ENCODE assay signal across 1 cellular context in the genomic region with DNA sequence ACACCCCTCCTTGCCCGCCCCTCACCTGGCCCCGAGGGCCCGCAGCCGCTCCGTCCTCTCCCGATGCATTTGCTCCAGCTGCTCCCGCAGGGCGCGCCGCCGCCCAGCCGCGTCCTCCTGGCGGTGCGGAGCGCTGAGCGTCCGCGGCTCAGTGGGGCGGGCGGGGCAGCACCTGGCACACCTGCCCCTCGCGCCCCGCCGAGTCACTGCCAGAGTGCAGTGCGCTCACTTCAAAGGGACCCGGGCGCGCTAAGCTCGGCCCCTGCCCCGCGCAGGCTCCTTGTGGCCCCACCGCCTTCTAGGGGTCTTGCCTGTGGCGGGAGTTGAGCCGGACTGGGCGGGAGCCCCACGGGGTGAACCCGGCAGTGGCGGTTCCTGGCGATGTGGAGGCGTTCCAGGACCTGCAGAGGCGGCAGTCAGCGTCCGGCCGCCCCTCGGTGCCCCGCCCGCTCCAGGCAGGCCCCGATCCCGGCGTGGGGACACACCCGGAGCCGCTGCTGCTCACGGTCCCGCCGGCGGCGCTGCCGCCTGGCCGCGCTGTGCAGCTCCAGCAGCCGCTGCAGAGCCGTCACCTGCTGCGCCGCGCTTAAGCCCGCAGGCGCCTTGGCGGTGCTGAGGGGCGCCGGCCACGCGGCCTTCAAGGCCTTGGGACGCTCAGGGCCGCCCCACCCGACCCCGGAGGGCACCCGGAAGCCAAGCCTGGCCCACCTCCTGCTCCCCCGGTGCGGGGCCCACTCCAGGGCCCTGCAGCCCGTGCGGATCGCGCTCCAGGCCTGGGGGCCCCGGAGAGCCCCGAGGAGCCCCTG.
A peak's percentile ranks its signal among the peaks of the same experiment; 100 is the strongest.
TF ChIP-seq lines count a peak whose summit lies in the region.

No MANE protein-coding gene starts in this region.

TF ChIP-seq in HepG2, 621 proteins besides CTCF, POLR2A, EP300 and RAD21 (continued from another document):
- TF ChIP-seq, protein P1, sequence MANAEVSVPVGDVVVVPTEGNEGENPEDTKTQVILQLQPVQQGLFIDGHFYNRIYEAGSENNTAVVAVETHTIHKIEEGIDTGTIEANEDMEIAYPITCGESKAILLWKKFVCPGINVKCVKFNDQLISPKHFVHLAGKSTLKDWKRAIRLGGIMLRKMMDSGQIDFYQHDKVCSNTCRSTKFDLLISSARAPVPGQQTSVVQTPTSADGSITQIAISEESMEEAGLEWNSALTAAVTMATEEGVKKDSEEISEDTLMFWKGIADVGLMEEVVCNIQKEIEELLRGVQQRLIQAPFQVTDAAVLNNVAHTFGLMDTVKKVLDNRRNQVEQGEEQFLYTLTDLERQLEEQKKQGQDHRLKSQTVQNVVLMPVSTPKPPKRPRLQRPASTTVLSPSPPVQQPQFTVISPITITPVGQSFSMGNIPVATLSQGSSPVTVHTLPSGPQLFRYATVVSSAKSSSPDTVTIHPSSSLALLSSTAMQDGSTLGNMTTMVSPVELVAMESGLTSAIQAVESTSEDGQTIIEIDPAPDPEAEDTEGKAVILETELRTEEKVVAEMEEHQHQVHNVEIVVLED (CRISPR knock-in tag; IDR thresholded peaks at IDR 0.05; ENCODE audit: borderline replicate concordance), result no peak
- TF ChIP-seq ZSCAN31 (CRISPR knock-in tag; IDR thresholded peaks at IDR 0.05; ENCODE audit: low read depth) (peak; percentile 44; the same call in 1 of the 2 replicates), JARID2 (CRISPR knock-in tag; IDR thresholded peaks at IDR 0.05; ENCODE audit: insufficient replicate concordance) (no peak), PCBP1 (IDR thresholded peaks at IDR 0.05; ENCODE audit: borderline replicate concordance, low read depth, low read length) (no peak), AGO1 (IDR thresholded peaks at IDR 0.05; ENCODE audit: low read depth, low read length, poor library complexity, severe bottlenecking) (peak; percentile 82)
- TF ChIP-seq, protein P2, sequence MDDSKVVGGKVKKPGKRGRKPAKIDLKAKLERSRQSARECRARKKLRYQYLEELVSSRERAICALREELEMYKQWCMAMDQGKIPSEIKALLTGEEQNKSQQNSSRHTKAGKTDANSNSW (CRISPR knock-in tag; IDR thresholded peaks at IDR 0.05; ENCODE audit: borderline replicate concordance), result no peak
